ENCODE assay signal across 6 cellular contexts in genomic region chr2:208854717-208855116, GRCh38.
"Had no signal": no experiment of that assay in that cellular context is flagged by ENCODE, and none has a peak within 500 bp of the region (broad histone marks: within the 10 kb centered on the region; RNA-seq: fewer than 3 reads in every experiment).

No MANE protein-coding gene starts in this region.

- H3K4me3 ChIP-seq: GM12878 had no signal

- DNase-seq: GF-D8 had no signal

- ATAC-seq: GM12878 had no signal

- FAIRE-seq: G401.6, GM12878, GM12891, GM18507, GM19239 had no signal
